Comparison of ENCODE assay signal across 11 cellular contexts in the genomic region with DNA sequence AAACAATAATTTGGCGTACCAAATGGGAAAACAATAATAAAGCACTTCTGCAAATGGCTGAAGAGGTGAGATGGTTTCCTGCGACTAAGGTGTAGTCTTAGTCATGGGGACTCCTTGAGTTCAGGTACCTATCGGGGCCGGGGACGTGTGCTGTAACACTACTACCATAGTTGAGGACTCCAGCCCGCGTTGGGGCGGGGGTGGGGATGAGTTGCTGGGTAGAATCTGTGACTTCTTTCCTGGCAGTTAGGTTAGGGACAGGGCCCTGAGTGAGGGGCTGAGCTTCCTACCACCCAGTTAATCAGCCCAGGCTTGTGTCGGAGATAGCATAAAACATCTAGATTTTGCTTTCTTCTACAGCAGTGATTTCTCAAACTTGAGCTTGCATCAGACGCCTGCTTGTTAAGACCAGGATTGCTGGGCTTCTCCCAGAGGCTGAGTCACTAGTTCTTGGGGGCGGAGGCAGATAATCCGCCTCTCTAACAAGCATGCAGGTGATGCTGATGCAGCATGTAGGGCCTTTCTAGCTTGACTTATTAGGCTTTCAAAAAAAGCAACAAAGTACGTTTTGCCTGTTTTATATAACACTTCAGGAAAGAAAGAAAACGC. TPM values are rescaled to one million over a fixed set of nuclear protein-coding genes. Genes with fewer than 3 reads are reported as not detected.
DNase-seq lines count a peak whose midpoint lies in the region; ATAC-seq and TF ChIP-seq lines count a peak whose summit lies in the region.
"Had no signal": no experiment of that assay in that cellular context is flagged by ENCODE, and none has a peak within 500 bp of the region (broad histone marks: within the 10 kb centered on the region; RNA-seq: fewer than 3 reads in every experiment).

No MANE protein-coding gene starts in this region.

- H3K4me1 Mint-ChIP-seq in GM23338: peaks cover 43% of the 10 kb centered on the region

- H2AFZ ChIP-seq in GM23338: no peak overlapping the region
- H2AFZ ChIP-seq in parathyroid adenoma: no peak overlapping the region

- H3K27me3 Mint-ChIP-seq in GM23338 (ENCODE audit: insufficient read depth, low read depth, poor library complexity): peaks cover 8% of the 10 kb centered on the region
- H3K27me3 Mint-ChIP-seq: activated naive CD8-positive, alpha-beta T cell treated with anti-CD3 and anti-CD28 coated beads, Interleukin-2, amount 50 U/mL, for 24 hours had no signal

- no peak overlapping the region for H3K9ac ChIP-seq in parathyroid adenoma

- no peaks in the 10 kb centered on the region; the same call in 1 of the 2 replicates for H4K20me1 ChIP-seq in GM23338 (replicated peaks; ENCODE audit: insufficient read depth)

- H3K79me2 ChIP-seq in GM23338 (replicated peaks; ENCODE audit: insufficient read depth) (no peaks in the 10 kb centered on the region), parathyroid adenoma (no peaks in the 10 kb centered on the region)

- no peak overlapping the region for H3K4me3 Mint-ChIP-seq in GM23338
- H3K4me3 Mint-ChIP-seq: activated naive CD8-positive, alpha-beta T cell treated with anti-CD3 and anti-CD28 coated beads, Interleukin-2, amount 50 U/mL, for 24 hours had no signal

- H3K9me3 ChIP-seq in parathyroid adenoma (ENCODE audit: control insufficient read depth, low read length): no peaks in the 10 kb centered on the region

- H3K36me3 ChIP-seq in GM23338 (ENCODE audit: insufficient read depth) (peaks cover 15% of the 10 kb centered on the region; the same call in 1 of the 2 replicates), parathyroid adenoma (ENCODE audit: control insufficient read depth, insufficient read depth, low read length) (no peaks in the 10 kb centered on the region)

- peak overlapping the region; percentile 76 for H3K27ac ChIP-seq in GM23338 (ENCODE audit: low read depth)
- H3K27ac ChIP-seq in epithelial cell of prostate: peak overlapping the region; percentile 73
- no peak overlapping the region for H3K27ac ChIP-seq in parathyroid adenoma

- peak overlapping the region; percentile 84 for H3K27ac Mint-ChIP-seq in GM23338

- DNase-seq in GM23338 (ENCODE audit: low spot score) (no peak), NCI-H82 treated with DMSO at 0.1 percent for 48 hours (lab: John Stamatoyannopoulos, UW; ENCODE audit: unreplicated experiment) (peak; percentile 52), epithelial cell of prostate (ENCODE audit: low read depth, low spot score) (no peak), NCI-H2196 treated with DMSO at 0.1 percent for 48 hours (lab: John Stamatoyannopoulos, UW; ENCODE audit: unreplicated experiment) (no peak), cortex of kidney (lab: John Stamatoyannopoulos, UW) (no peak)
- no peak for DNase-seq in NK-92 treated with Interleukin-12 subunit alpha and Interleukin-12 subunit beta, amount 100 ng/mL, for 24 hours (lab: John Stamatoyannopoulos, UW)
- DNase-seq: activated naive CD8-positive, alpha-beta T cell treated with anti-CD3 and anti-CD28 coated beads, Interleukin-2, amount 50 U/mL, for 24 hours; MM.1S had no signal

- H3K4me1 ChIP-seq in GM23338 (ENCODE audit: insufficient read depth): peaks cover 26% of the 10 kb centered on the region; the same call in 1 of the 2 replicates
- peaks cover 9% of the 10 kb centered on the region for H3K4me1 ChIP-seq in parathyroid adenoma

- peak; percentile 47 for ATAC-seq in GM23338
- ATAC-seq in GM18511 (IDR thresholded peaks at IDR 0.05; ENCODE audit: unreplicated experiment): no peak
- ATAC-seq: activated naive CD8-positive, alpha-beta T cell treated with anti-CD3 and anti-CD28 coated beads, Interleukin-2, amount 50 U/mL, for 24 hours; sciatic nerve had no signal

- H3K4me3 ChIP-seq in GM23338 (no peak overlapping the region), parathyroid adenoma (ENCODE audit: low read depth, low read length) (no peak overlapping the region)

- H3K9me2 ChIP-seq in GM23338 (ENCODE audit: insufficient read depth): no peaks in the 10 kb centered on the region

- no peak for TF ChIP-seq CTCF in GM23338 (conservative IDR thresholded peaks at IDR 0.05; ENCODE audit: low read depth in 2 of 2)
- no peak for TF ChIP-seq CTCF in parathyroid adenoma (IDR thresholded peaks at IDR 0.05)

- H3K27me3 ChIP-seq in GM23338 (ENCODE audit: insufficient read depth) (no peaks in the 10 kb centered on the region), parathyroid adenoma (ENCODE audit: control insufficient read depth, insufficient read depth, low read length) (no peaks in the 10 kb centered on the region)

- peaks cover 86% of the 10 kb centered on the region for H3K36me3 Mint-ChIP-seq in GM23338 (ENCODE audit: low read depth)

- H3F3A ChIP-seq in GM23338 (replicated peaks; ENCODE audit: low read depth): peaks cover 4% of the 10 kb centered on the region; the same call in 1 of the 2 replicates

- H3K9me3 Mint-ChIP-seq in GM23338: no peaks in the 10 kb centered on the region
- H3K9me3 Mint-ChIP-seq: activated naive CD8-positive, alpha-beta T cell treated with anti-CD3 and anti-CD28 coated beads, Interleukin-2, amount 50 U/mL, for 24 hours had no signal

- no peak overlapping the region for H3K4me2 ChIP-seq in GM23338
- H3K4me2 ChIP-seq in parathyroid adenoma (ENCODE audit: low read length): peak overlapping the region; percentile 44

TF ChIP-seq in GM23338, 12 proteins besides CTCF, POLR2A, EP300 and RAD21 (continues in another document):
- TF ChIP-seq CREB1 (CRISPR knock-in tag; IDR thresholded peaks at IDR 0.05; ENCODE audit: low read depth) (no peak), ZNF331 (CRISPR knock-in tag; IDR thresholded peaks at IDR 0.05; ENCODE audit: low read depth) (no peak), EZH2phosphoT487 (IDR thresholded peaks at IDR 0.05; ENCODE audit: unreplicated experiment) (no peak), JUNB (IDR thresholded peaks at IDR 0.05; ENCODE audit: unreplicated experiment) (no peak), ZNF114 (CRISPR knock-in tag; IDR thresholded peaks at IDR 0.05) (no peak), POLR2AphosphoS5 (IDR thresholded peaks at IDR 0.05; ENCODE audit: low read depth) (no peak), STAT1 (IDR thresholded peaks at IDR 0.05; ENCODE audit: unreplicated experiment) (no peak)
- TF ChIP-seq, protein P1, sequence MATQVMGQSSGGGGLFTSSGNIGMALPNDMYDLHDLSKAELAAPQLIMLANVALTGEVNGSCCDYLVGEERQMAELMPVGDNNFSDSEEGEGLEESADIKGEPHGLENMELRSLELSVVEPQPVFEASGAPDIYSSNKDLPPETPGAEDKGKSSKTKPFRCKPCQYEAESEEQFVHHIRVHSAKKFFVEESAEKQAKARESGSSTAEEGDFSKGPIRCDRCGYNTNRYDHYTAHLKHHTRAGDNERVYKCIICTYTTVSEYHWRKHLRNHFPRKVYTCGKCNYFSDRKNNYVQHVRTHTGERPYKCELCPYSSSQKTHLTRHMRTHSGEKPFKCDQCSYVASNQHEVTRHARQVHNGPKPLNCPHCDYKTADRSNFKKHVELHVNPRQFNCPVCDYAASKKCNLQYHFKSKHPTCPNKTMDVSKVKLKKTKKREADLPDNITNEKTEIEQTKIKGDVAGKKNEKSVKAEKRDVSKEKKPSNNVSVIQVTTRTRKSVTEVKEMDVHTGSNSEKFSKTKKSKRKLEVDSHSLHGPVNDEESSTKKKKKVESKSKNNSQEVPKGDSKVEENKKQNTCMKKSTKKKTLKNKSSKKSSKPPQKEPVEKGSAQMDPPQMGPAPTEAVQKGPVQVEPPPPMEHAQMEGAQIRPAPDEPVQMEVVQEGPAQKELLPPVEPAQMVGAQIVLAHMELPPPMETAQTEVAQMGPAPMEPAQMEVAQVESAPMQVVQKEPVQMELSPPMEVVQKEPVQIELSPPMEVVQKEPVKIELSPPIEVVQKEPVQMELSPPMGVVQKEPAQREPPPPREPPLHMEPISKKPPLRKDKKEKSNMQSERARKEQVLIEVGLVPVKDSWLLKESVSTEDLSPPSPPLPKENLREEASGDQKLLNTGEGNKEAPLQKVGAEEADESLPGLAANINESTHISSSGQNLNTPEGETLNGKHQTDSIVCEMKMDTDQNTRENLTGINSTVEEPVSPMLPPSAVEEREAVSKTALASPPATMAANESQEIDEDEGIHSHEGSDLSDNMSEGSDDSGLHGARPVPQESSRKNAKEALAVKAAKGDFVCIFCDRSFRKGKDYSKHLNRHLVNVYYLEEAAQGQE (IDR thresholded peaks at IDR 0.05; ENCODE audit: unreplicated experiment): no peak

RNA-seq across cellular contexts. Expression of a gene that starts 30.2 kb away (rescaled TPM):
- 110 and 111 TPM in 2 replicates for total RNA-seq in GM23338 (2014; rRNA removed; shearing (Covaris generic))
- 166 and 167 TPM in 2 replicates for polyA plus RNA-seq in GM23338 (2016; fragmentation: Nextera tagmentation; extraction: Ambion mirVana)

RNA-seq across cellular contexts. Expression of a gene that starts 53.7 kb away (rescaled TPM):
- 44.8 and 48.4 TPM in 2 replicates for total RNA-seq in GM23338 (2014; rRNA removed; shearing (Covaris generic))
- 35.3 and 45.3 TPM in 2 replicates for polyA plus RNA-seq in GM23338 (2016; fragmentation: Nextera tagmentation; extraction: Ambion mirVana)
